In the genomic region with DNA sequence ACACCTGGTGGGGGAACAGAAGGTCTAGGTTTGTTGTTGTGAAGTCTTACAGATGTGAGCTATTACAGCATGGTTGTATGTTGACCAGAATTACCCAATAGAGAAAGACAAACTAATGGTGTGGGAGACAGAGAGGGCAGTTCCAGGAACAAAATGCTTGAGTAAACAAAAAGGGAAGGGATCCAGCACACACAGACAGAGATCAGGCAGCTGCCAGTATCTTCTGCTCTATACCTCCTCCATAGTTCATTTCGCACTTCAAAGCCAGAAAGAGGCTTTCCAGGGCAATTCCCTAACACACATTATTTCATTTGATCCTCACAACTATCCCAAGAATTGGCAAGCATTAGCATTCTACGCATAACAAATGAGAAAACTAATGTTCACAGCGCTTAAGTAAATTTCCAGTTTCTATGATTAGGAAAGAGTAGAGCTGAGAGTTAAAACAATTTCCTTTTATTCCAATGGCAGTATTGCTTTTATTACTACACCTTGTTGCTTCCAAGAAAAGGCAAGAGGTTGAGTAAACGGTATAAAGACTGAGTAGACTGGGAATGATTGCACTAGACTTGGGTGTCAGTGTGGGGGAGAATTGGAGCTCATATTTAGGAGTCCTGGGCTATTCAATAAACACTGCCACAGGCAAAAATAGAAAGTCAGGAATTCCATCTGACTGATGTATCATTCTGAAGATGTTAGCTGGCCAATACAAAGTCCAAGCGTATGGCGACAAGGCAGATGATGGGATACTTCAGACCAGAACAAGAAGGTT, we compare ENCODE assay signal across 12 cellular contexts. TPM values are rescaled to one million over a fixed set of nuclear protein-coding genes. Genes with fewer than 3 reads are reported as not detected.
DNase-seq lines count a peak whose midpoint lies in the region; ATAC-seq and TF ChIP-seq lines count a peak whose summit lies in the region.
"Had no signal": no experiment of that assay in that cellular context is flagged by ENCODE, and none has a peak within 500 bp of the region (broad histone marks: within the 10 kb centered on the region; RNA-seq: fewer than 3 reads in every experiment).

No MANE protein-coding gene starts in this region.

- peak overlapping the region; percentile 33 for H3K27ac ChIP-seq in CD8-positive, alpha-beta memory T cell (ENCODE audit: low read depth, low read length)
- peak overlapping the region; percentile 76 to 85 for H3K27ac ChIP-seq in breast epithelium
- H3K27ac ChIP-seq in mesendoderm (ENCODE audit: low read depth, low read length) = no peak overlapping the region

- TF ChIP-seq POLR2A in breast epithelium (IDR thresholded peaks at IDR 0.05) = no peak

- WGBS in mesendoderm (ENCODE audit: extremely low coverage, insufficient coverage, low lambda C conversion rate) = no CpG with 5 or more reads among the region's 6 CpGs

- no peak overlapping the region for H2BK120ac ChIP-seq in mesendoderm (ENCODE audit: low read depth, low read length)

- no peak for DNase-seq in CD8-positive, alpha-beta memory T cell
- peak; percentile 41 for DNase-seq in M059J (ENCODE audit: low read depth)
- DNase-seq in breast epithelium (ENCODE audit: low spot score in 2 of 2) = no peak
- peak; percentile 12 for DNase-seq in mesendoderm
- no peak for DNase-seq in NAMALWA (ENCODE audit: low spot score)
- DNase-seq in LoVo (ENCODE audit: low spot score) = no peak
- DNase-seq in globus pallidus (ENCODE audit: low spot score) = no peak
- DNase-seq: activated CD4-positive, alpha-beta T cell treated with anti-CD3 and anti-CD28 coated beads for 48 hours; SIG-M5 had no signal

- no peak overlapping the region for H4K5ac ChIP-seq in mesendoderm (ENCODE audit: low read length)

- H3K27ac Mint-ChIP-seq in CD8-positive, alpha-beta memory T cell = no peak overlapping the region
- H3K27ac Mint-ChIP-seq: activated naive CD4-positive, alpha-beta T cell treated with anti-CD3 and anti-CD28 coated beads, Interleukin-2, amount 50 U/mL, for 72 hours; B cell had no signal

- H3K36me3 Mint-ChIP-seq in CD8-positive, alpha-beta memory T cell = peaks cover 0 to 4% (median 4%) of the 10 kb centered on the region in 3 donors

- H3K23ac ChIP-seq in mesendoderm (ENCODE audit: low read length) = no peak overlapping the region

- H3K4me3 Mint-ChIP-seq in CD8-positive, alpha-beta memory T cell = no peak overlapping the region
- H3K4me3 Mint-ChIP-seq: B cell had no signal

- H2AK5ac ChIP-seq in mesendoderm (ENCODE audit: low read length) = no peak overlapping the region

- H3K36me3 ChIP-seq in CD8-positive, alpha-beta memory T cell (ENCODE audit: insufficient read depth, low read length) = no peaks in the 10 kb centered on the region
- H3K36me3 ChIP-seq in breast epithelium (no peaks in the 10 kb centered on the region), mesendoderm (ENCODE audit: control insufficient read depth, insufficient read depth, low read length) (no peaks in the 10 kb centered on the region)

- H3K4me2 ChIP-seq in mesendoderm (ENCODE audit: low read length) = no peak overlapping the region

- no peak for ATAC-seq in GM21576 (IDR thresholded peaks at IDR 0.05; ENCODE audit: unreplicated experiment)
- ATAC-seq: activated naive CD4-positive, alpha-beta T cell treated with anti-CD3 and anti-CD28 coated beads, Interleukin-2, amount 50 U/mL, for 72 hours had no signal

- intact Hi-C loops in breast epithelium (cut with DNase I; ENCODE audit: low total_unique reads) = no loop called here

- CTCF ChIA-PET in CD8-positive, alpha-beta memory T cell (lab: Charles Lee) = no interaction called here

- no peak overlapping the region for H2BK5ac ChIP-seq in mesendoderm (ENCODE audit: low read length)

- no peak for TF ChIP-seq CTCF in breast epithelium (IDR thresholded peaks at IDR 0.05)

- H3K79me2 ChIP-seq in mesendoderm (ENCODE audit: control insufficient read depth, insufficient read depth, low read length) = no peaks in the 10 kb centered on the region

- peaks cover 4% of the 10 kb centered on the region for H3K27me3 ChIP-seq in CD8-positive, alpha-beta memory T cell (ENCODE audit: insufficient read depth, low read length, poor library complexity, severe bottlenecking)
- no peaks in the 10 kb centered on the region for H3K27me3 ChIP-seq in breast epithelium
- H3K27me3 ChIP-seq in mesendoderm (ENCODE audit: insufficient read depth, low read length, poor library complexity) = no peaks in the 10 kb centered on the region

- no peak overlapping the region for H3K4ac ChIP-seq in mesendoderm (ENCODE audit: low read depth, low read length)

- POLR2A ChIA-PET in CD8-positive, alpha-beta memory T cell (lab: Charles Lee) = no interaction called here

- peaks cover 8 to 28% of the 10 kb centered on the region in 2 donors for H3K27me3 Mint-ChIP-seq in CD8-positive, alpha-beta memory T cell

- H3K4me3 ChIP-seq in CD8-positive, alpha-beta memory T cell (ENCODE audit: low read length) = no peak overlapping the region
- H3K4me3 ChIP-seq in breast epithelium = peak overlapping the region in 1 of 3 donors; percentile 30
- no peak overlapping the region for H3K4me3 ChIP-seq in mesendoderm (ENCODE audit: low read length)

- H3K79me1 ChIP-seq in mesendoderm (ENCODE audit: low read length) = no peaks in the 10 kb centered on the region

- no peaks in the 10 kb centered on the region for H3K4me1 ChIP-seq in CD8-positive, alpha-beta memory T cell (ENCODE audit: insufficient read depth, low read length)
- H3K4me1 ChIP-seq in breast epithelium (no peaks in the 10 kb centered on the region), mesendoderm (ENCODE audit: control insufficient read depth, low read depth, low read length) (peaks cover 4% of the 10 kb centered on the region)

- H3K9me3 ChIP-seq in CD8-positive, alpha-beta memory T cell (ENCODE audit: low read length) = no peaks in the 10 kb centered on the region
- no peaks in the 10 kb centered on the region for H3K9me3 ChIP-seq in breast epithelium

- no peak overlapping the region for H2BK15ac ChIP-seq in mesendoderm (replicated peaks; ENCODE audit: low read depth)

- no peaks in the 10 kb centered on the region for H3K4me1 Mint-ChIP-seq in CD8-positive, alpha-beta memory T cell

- H3K56ac ChIP-seq in mesendoderm (ENCODE audit: low read length) = no peak overlapping the region

- no peak overlapping the region for H4K8ac ChIP-seq in mesendoderm (ENCODE audit: low read depth, low read length)

- peaks cover 0 to 2% (median 0%) of the 10 kb centered on the region in 5 donors for H3K9me3 Mint-ChIP-seq in CD8-positive, alpha-beta memory T cell
- H3K9me3 Mint-ChIP-seq: activated naive CD4-positive, alpha-beta T cell treated with anti-CD3 and anti-CD28 coated beads, Interleukin-2, amount 50 U/mL, for 72 hours had no signal

- H3K18ac ChIP-seq in mesendoderm (ENCODE audit: low read length) = no peak overlapping the region

- H3K9ac ChIP-seq in mesendoderm (ENCODE audit: low read length) = no peak overlapping the region

RNA-seq across cellular contexts. Expression of gene ZNF280D, which starts 39.7 kb away (rescaled TPM):
- 10 to 100 TPM; 18.7 to 20.2 TPM for total RNA-seq in CD8-positive, alpha-beta memory T cell
- 8.4 TPM for polyA plus RNA-seq in CD8-positive, alpha-beta memory T cell
- 14.4 and 15.3 TPM in 2 replicates for total RNA-seq in M059J (2014; rRNA removed; shearing (Covaris generic))
- 10 to 100 TPM; 66.1 to 94.8 (median 86.5) TPM for total RNA-seq in breast epithelium
- 15.2 TPM for polyA plus RNA-seq in mesendoderm (2013, experiment 1 of 2)
- polyA plus RNA-seq in mesendoderm (2013, experiment 2 of 2) = 14.3 TPM

Comparison
In these comparisons a context has a peak if more than half of its experiments do, and no peak if none do; other contexts are left out.
1. DNase-seq: peak in M059J (single experiment) and mesendoderm (single experiment); none in CD8-positive, alpha-beta memory T cell (0 of 5), breast epithelium (0 of 2), NAMALWA (single experiment), LoVo (single experiment) and globus pallidus (single experiment).